In the genomic region with DNA sequence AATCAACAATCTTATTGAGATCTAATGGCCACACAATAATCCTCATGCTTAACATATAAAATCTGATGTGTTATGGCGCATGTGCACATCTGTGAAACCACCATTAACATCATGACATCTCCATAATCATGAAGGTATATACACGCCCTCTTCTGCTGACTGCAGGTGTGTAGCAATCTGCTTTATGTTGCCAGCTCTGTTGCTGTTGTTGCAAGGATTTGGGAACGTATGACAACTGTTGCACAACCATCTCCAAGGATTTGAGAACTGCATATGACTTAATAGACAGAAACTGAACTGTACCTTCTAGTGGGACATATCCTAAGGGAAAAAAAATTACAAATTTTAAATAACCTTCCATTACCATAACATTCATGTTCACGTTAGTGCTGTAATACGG, we compare ENCODE assay signal across 17 cellular contexts.
DNase-seq lines count a peak whose midpoint lies in the region; ATAC-seq and TF ChIP-seq lines count a peak whose summit lies in the region.
"Had no signal": no experiment of that assay in that cellular context is flagged by ENCODE, and none has a peak within 500 bp of the region (broad histone marks: within the 10 kb centered on the region; RNA-seq: fewer than 3 reads in every experiment).

No MANE protein-coding gene starts in this region.

- no peak for TF ChIP-seq POLR2A in gastrocnemius medialis (IDR thresholded peaks at IDR 0.05)

- DNase-seq in amniotic epithelial cell (ENCODE audit: low read depth) (peak; percentile 14), epithelial cell of esophagus (ENCODE audit: low read depth) (peak; percentile 72), gastrocnemius medialis (peak in 1 of 2 donors; percentile 24), T-helper 1 cell (no peak), NCI-H2107 (lab: John Stamatoyannopoulos, UW) (no peak)
- DNase-seq: 8988T; ACHN; AML-193; Caco-2; Calu3; CD4-positive, alpha-beta T cell; CD8-positive, alpha-beta T cell; DMS79 treated with DMSO at 0.1 percent for 48 hours; GF-D8 had no signal

- peak; percentile 73 to 82 for ATAC-seq in gastrocnemius medialis
- no peak for ATAC-seq in GM19351 (IDR thresholded peaks at IDR 0.05; ENCODE audit: unreplicated experiment)
- ATAC-seq: CD8-positive, alpha-beta T cell had no signal

- no peaks in the 10 kb centered on the region for H3K27me3 ChIP-seq in gastrocnemius medialis
- H3K27me3 ChIP-seq: BLaER1 treated with 17β-estradiol and CSF1 and Interleukin-3, amounts not matched to agents 10 nM and 100 nM had no signal

- no peaks in the 10 kb centered on the region for H3K36me3 ChIP-seq in gastrocnemius medialis
- H3K36me3 ChIP-seq: BLaER1 treated with 17β-estradiol and CSF1 and Interleukin-3, amounts not matched to agents 10 nM and 100 nM had no signal

- no peaks in the 10 kb centered on the region for H3K9me3 ChIP-seq in gastrocnemius medialis
- H3K9me3 ChIP-seq: BLaER1 treated with 17β-estradiol and CSF1 and Interleukin-3, amounts not matched to agents 10 nM and 100 nM; Caco-2 had no signal

- H3K4me1 ChIP-seq in gastrocnemius medialis, result no peaks in the 10 kb centered on the region
- H3K4me1 ChIP-seq: BLaER1 treated with 17β-estradiol and CSF1 and Interleukin-3, amounts not matched to agents 10 nM and 100 nM; Caco-2 had no signal

- in situ Hi-C loops in gastrocnemius medialis (cut with MboI; ENCODE audit: low sequenced_read_pairs in 4 of 4), result no loop called here

- H3K4me3 ChIP-seq in epithelial cell of esophagus (ENCODE audit: low read length) (no peak overlapping the region), gastrocnemius medialis (no peak overlapping the region)
- H3K4me3 ChIP-seq: BLaER1 treated with 17β-estradiol and CSF1 and Interleukin-3, amounts not matched to agents 10 nM and 100 nM had no signal

- intact Hi-C loops in gastrocnemius medialis (cut with DNase I; ENCODE audit: low total_unique reads), result no loop called here

- no peak overlapping the region for H3K27ac ChIP-seq in gastrocnemius medialis
- H3K27ac ChIP-seq: BLaER1 treated with 17β-estradiol and CSF1 and Interleukin-3, amounts not matched to agents 10 nM and 100 nM; C4-2B had no signal

- no peak for TF ChIP-seq CTCF in epithelial cell of esophagus (IDR thresholded peaks at IDR 0.05; ENCODE audit: insufficient read depth, low read depth, low read length, missing control alignments)
- no peak for TF ChIP-seq CTCF in gastrocnemius medialis (IDR thresholded peaks at IDR 0.05 in 4 of 5, conservative IDR thresholded peaks at IDR 0.05 in 1 of 5)

Comparison
In these comparisons a context has a peak if more than half of its experiments do, and no peak if none do; other contexts are left out.
1. DNase-seq: peak in amniotic epithelial cell (single experiment) and epithelial cell of esophagus (single experiment); none in T-helper 1 cell (0 of 5) and NCI-H2107 (single experiment).